In genomic region chr5:181258576-181258975, GRCh38 we compare ENCODE assay signal across 10 cellular contexts. TPM values are rescaled to one million over a fixed set of nuclear protein-coding genes. Genes with fewer than 3 reads are reported as not detected.
DNase-seq lines count a peak whose midpoint lies in the region; ATAC-seq, FAIRE-seq and TF ChIP-seq lines count a peak whose summit lies in the region.
"Had no signal": no experiment of that assay in that cellular context is flagged by ENCODE, and none has a peak within 500 bp of the region (broad histone marks: within the 10 kb centered on the region; RNA-seq: fewer than 3 reads in every experiment).

No MANE protein-coding gene starts in this region.

- H2AFZ ChIP-seq in astrocyte (ENCODE audit: low read depth, low read length), result no peak overlapping the region

- H3K4me2 ChIP-seq in astrocyte (ENCODE audit: low read length), result peak overlapping the region; percentile 96

- H3K4me3 ChIP-seq in heart right ventricle (peak overlapping the region in 9 of 10 donors; percentile 73 to 99 (median 94)), astrocyte (ENCODE audit: insufficient read depth, low read depth, low read length) (peak overlapping the region; percentile 86), lower lobe of right lung (peak overlapping the region; percentile 86)

- peaks cover 0 to 53% (median 9%) of the 10 kb centered on the region in 9 donors for H3K36me3 ChIP-seq in heart right ventricle
- H3K36me3 ChIP-seq in astrocyte (ENCODE audit: insufficient read depth, low read length), result peaks cover 14% of the 10 kb centered on the region
- H3K36me3 ChIP-seq in lower lobe of right lung, result peaks cover 23% of the 10 kb centered on the region

- TF ChIP-seq CTCF in heart right ventricle (IDR thresholded peaks at IDR 0.05) (no peak), astrocyte (IDR thresholded peaks at IDR 0.05; ENCODE audit: insufficient read depth, low read depth, low read length) (no peak), lower lobe of right lung (IDR thresholded peaks at IDR 0.05) (no peak), type B pancreatic cell (conservative IDR thresholded peaks at IDR 0.05) (no peak)

- H3K27me3 Mint-ChIP-seq in astrocyte (ENCODE audit: low read depth, unreplicated experiment) (no peaks in the 10 kb centered on the region), type B pancreatic cell (no peaks in the 10 kb centered on the region)

- peaks cover 9% of the 10 kb centered on the region for H3K36me3 Mint-ChIP-seq in astrocyte (ENCODE audit: low read depth, unreplicated experiment)
- peaks cover 18% of the 10 kb centered on the region for H3K36me3 Mint-ChIP-seq in type B pancreatic cell

- no peak for FAIRE-seq in astrocyte (lab: Jason Lieb, UNC)

- H3K27ac ChIP-seq in heart right ventricle, result peak overlapping the region in 1 of 10 donors; percentile 7
- H3K27ac ChIP-seq in astrocyte (ENCODE audit: low read depth, low read length), result no peak overlapping the region
- no peak overlapping the region for H3K27ac ChIP-seq in lower lobe of right lung

- peaks cover 27% of the 10 kb centered on the region for H3K4me1 Mint-ChIP-seq in astrocyte (ENCODE audit: low read depth, unreplicated experiment)
- peaks cover 35% of the 10 kb centered on the region for H3K4me1 Mint-ChIP-seq in type B pancreatic cell (ENCODE audit: unreplicated experiment)

- ATAC-seq in heart right ventricle (no peak), left ventricle myocardium superior (no peak), lower lobe of right lung (no peak), HG02981 (IDR thresholded peaks at IDR 0.05; ENCODE audit: unreplicated experiment) (no peak)

- H3K9ac ChIP-seq in astrocyte (ENCODE audit: low read length), result no peak overlapping the region

- DNase-seq in heart right ventricle (no peak), left ventricle myocardium superior (no peak), astrocyte (ENCODE audit: low read depth) (no peak), lower lobe of right lung (no peak), type B pancreatic cell (ENCODE audit: extremely low spot score, unreplicated experiment) (no peak), COLO829 (ENCODE audit: low spot score) (no peak), GDM1 (lab: John Stamatoyannopoulos, UW) (no peak)
- DNase-seq: effector CD4-positive, alpha-beta T cell; KBM-7 had no signal

- 42 to 46% methylated on average over 3 of the region's 3 CpGs for WGBS in heart right ventricle, 2 donors

- peaks cover 68% of the 10 kb centered on the region for H4K20me1 ChIP-seq in astrocyte (ENCODE audit: insufficient read depth, low read length)

- H3K27ac Mint-ChIP-seq in astrocyte (ENCODE audit: unreplicated experiment) (no peak overlapping the region), type B pancreatic cell (peak overlapping the region; percentile 40)

- H3K27me3 ChIP-seq in heart right ventricle (no peaks in the 10 kb centered on the region), astrocyte (ENCODE audit: insufficient read depth, low read length) (no peaks in the 10 kb centered on the region), lower lobe of right lung (ENCODE audit: low read depth) (no peaks in the 10 kb centered on the region)

- H3K4me1 ChIP-seq in heart right ventricle, result peaks cover 11 to 83% (median 62%) of the 10 kb centered on the region in 9 donors
- H3K4me1 ChIP-seq in astrocyte (ENCODE audit: insufficient read depth, low read length), result peaks cover 12% of the 10 kb centered on the region
- H3K4me1 ChIP-seq in lower lobe of right lung, result peaks cover 66% of the 10 kb centered on the region

- H3K79me2 ChIP-seq in astrocyte (ENCODE audit: insufficient read depth, low read length), result peaks cover 93% of the 10 kb centered on the region

- H3K4me3 Mint-ChIP-seq in astrocyte (ENCODE audit: unreplicated experiment) (peak overlapping the region; percentile 92), type B pancreatic cell (peak overlapping the region; percentile 100)

- no peaks in the 10 kb centered on the region for H3K9me3 Mint-ChIP-seq in astrocyte (ENCODE audit: unreplicated experiment)
- no peaks in the 10 kb centered on the region for H3K9me3 Mint-ChIP-seq in type B pancreatic cell

- H3K9me3 ChIP-seq in heart right ventricle, result no peaks in the 10 kb centered on the region
- no peaks in the 10 kb centered on the region for H3K9me3 ChIP-seq in astrocyte (ENCODE audit: insufficient read depth, low read depth, low read length)
- no peaks in the 10 kb centered on the region for H3K9me3 ChIP-seq in lower lobe of right lung

- intact Hi-C loops in heart right ventricle (cut with DNase I) (no loop called here), left ventricle myocardium superior (cut with micrococcal nuclease) (no loop called here), lower lobe of right lung (cut with DNase I) (no loop called here)

RNA-seq across cellular contexts. Expression of gene TRIM52, which starts 2.4 kb away (rescaled TPM):
- total RNA-seq in heart right ventricle (10 to 100 TPM in 1 of 10 donors, 1 to 10 TPM in 9; 5.5 to 15.8 (median 7.5) TPM), left ventricle myocardium superior (10.0 TPM), astrocyte (6.5 and 7.3 TPM in 2 replicates), lower lobe of right lung (20.8 TPM), type B pancreatic cell (ENCODE audit: low replicate concordance) (10.1 and 14.1 TPM in 2 replicates)
- polyA plus RNA-seq in heart right ventricle, result 10 to 100 TPM in 1 of 2 donors, 1 to 10 TPM in 1; 4.1 to 27.1 TPM

RNA-seq across cellular contexts. Expression of gene RACK1, which starts 14.9 kb away (rescaled TPM):
- 100 to 1,000 TPM; 581 to 916 (median 631) TPM for total RNA-seq in heart right ventricle
- polyA plus RNA-seq in heart right ventricle, result 1,000 to 10,000 TPM; 1,025 to 2,221 TPM
- total RNA-seq in left ventricle myocardium superior, result 641 TPM
- 1,553 and 1,656 TPM in 2 replicates for total RNA-seq in astrocyte
- total RNA-seq in lower lobe of right lung, result 1,202 TPM
- 1,864 and 2,055 TPM in 2 replicates for total RNA-seq in type B pancreatic cell (ENCODE audit: low replicate concordance)

RNA-seq across cellular contexts. Expression of gene TRIM41, which starts 35.5 kb away (rescaled TPM):
- total RNA-seq in heart right ventricle, result 10 to 100 TPM; 17.3 to 28.2 (median 26.0) TPM
- polyA plus RNA-seq in heart right ventricle, result 10 to 100 TPM; 12.1 to 20.5 TPM
- 23.7 TPM for total RNA-seq in left ventricle myocardium superior
- total RNA-seq in astrocyte, result 20.9 and 21.8 TPM in 2 replicates
- total RNA-seq in lower lobe of right lung, result 29.1 TPM
- 22.1 and 31.2 TPM in 2 replicates for total RNA-seq in type B pancreatic cell (ENCODE audit: low replicate concordance)

RNA-seq across cellular contexts. Expression of gene TRIM7, which starts 53.6 kb away (rescaled TPM):
- total RNA-seq in heart right ventricle (1 to 10 TPM; 4.4 to 9.5 (median 6.0) TPM), left ventricle myocardium superior (20.0 TPM), astrocyte (0.22 and 0.27 TPM in 2 replicates), lower lobe of right lung (4.3 TPM), type B pancreatic cell (ENCODE audit: low replicate concordance) (0.58 and 0.76 TPM in 2 replicates)
- 10 to 100 TPM in 1 of 2 donors, 1 to 10 TPM in 1; 3.9 to 30.8 TPM for polyA plus RNA-seq in heart right ventricle
